26 cellular contexts compared by ENCODE assay signal in genomic region chr10:79096514-79096913, GRCh38. TPM values are rescaled to one million over a fixed set of nuclear protein-coding genes. Genes with fewer than 3 reads are reported as not detected.
A peak's percentile ranks its signal among the peaks of the same experiment; 100 is the strongest.
DNase-seq lines count a peak whose midpoint lies in the region; ATAC-seq and TF ChIP-seq lines count a peak whose summit lies in the region.
"Had no signal": no experiment of that assay in that cellular context is flagged by ENCODE, and none has a peak within 500 bp of the region (broad histone marks: within the 10 kb centered on the region; RNA-seq: fewer than 3 reads in every experiment).

No MANE protein-coding gene starts in this region.

- H3K27ac Mint-ChIP-seq in T-helper 17 cell, result peak overlapping the region; percentile 66
- no peak overlapping the region for H3K27ac Mint-ChIP-seq in naive thymus-derived CD4-positive, alpha-beta T cell
- H3K27ac Mint-ChIP-seq: activated CD8-positive, alpha-beta T cell treated with anti-CD3 and anti-CD28 coated beads for 36 hours had no signal

- H3K4me1 ChIP-seq in lung (ENCODE audit: control insufficient read depth in 2 of 2, insufficient read depth in 2 of 2, low read length in 2 of 2), result peaks cover 40 to 57% of the 10 kb centered on the region in 2 donors
- peaks cover 82% of the 10 kb centered on the region for H3K4me1 ChIP-seq in stomach smooth muscle (ENCODE audit: control insufficient read depth, insufficient read depth, low read length)
- peaks cover 0 to 12% of the 10 kb centered on the region in 2 donors for H3K4me1 ChIP-seq in naive thymus-derived CD4-positive, alpha-beta T cell (ENCODE audit: control insufficient read depth in 2 of 2, insufficient read depth in 2 of 2, low read length in 2 of 2)

- H3K4me3 Mint-ChIP-seq in T-helper 17 cell, result no peak overlapping the region
- H3K4me3 Mint-ChIP-seq in naive thymus-derived CD4-positive, alpha-beta T cell, result no peak overlapping the region
- H3K4me3 Mint-ChIP-seq: activated CD8-positive, alpha-beta T cell treated with anti-CD3 and anti-CD28 coated beads for 36 hours; central memory CD8-positive, alpha-beta T cell had no signal

- peaks cover 0 to 1% (median 0%) of the 10 kb centered on the region in 11 donors for H3K9me3 Mint-ChIP-seq in naive thymus-derived CD4-positive, alpha-beta T cell
- H3K9me3 Mint-ChIP-seq: activated CD8-positive, alpha-beta T cell treated with anti-CD3 and anti-CD28 coated beads for 36 hours; central memory CD8-positive, alpha-beta T cell had no signal

- intact Hi-C loops in naive thymus-derived CD4-positive, alpha-beta T cell (cut with micrococcal nuclease), result no loop called here

- peaks cover 47% of the 10 kb centered on the region for H3K4me1 Mint-ChIP-seq in T-helper 17 cell
- H3K4me1 Mint-ChIP-seq in naive thymus-derived CD4-positive, alpha-beta T cell, result peaks cover 40 to 68% (median 61%) of the 10 kb centered on the region in 7 donors

- WGBS in lung, 2 donors, result 82 to 87% methylated on average over 5 of the region's 5 CpGs

- POLR2A ChIA-PET in naive thymus-derived CD4-positive, alpha-beta T cell (lab: Charles Lee), result no interaction called here

- peak overlapping the region; percentile 8 to 24 for H3K27ac ChIP-seq in lung (ENCODE audit: low read depth in 1 of 2, low read length in 1 of 2)
- H3K27ac ChIP-seq in stomach smooth muscle (ENCODE audit: low read length), result peak overlapping the region; percentile 24
- no peak overlapping the region for H3K27ac ChIP-seq in naive thymus-derived CD4-positive, alpha-beta T cell (ENCODE audit: low read depth, low read length)
- H3K27ac ChIP-seq: 22Rv1, foreskin keratinocyte, thoracic aorta had no signal

- no peaks in the 10 kb centered on the region for H3K9me3 ChIP-seq in T-helper 17 cell (ENCODE audit: control insufficient read depth, low read length, poor library complexity, severe bottlenecking)
- H3K9me3 ChIP-seq in lung (ENCODE audit: control insufficient read depth in 2 of 2, insufficient read depth in 1 of 2, low read length in 1 of 2), result no peaks in the 10 kb centered on the region
- no peaks in the 10 kb centered on the region for H3K9me3 ChIP-seq in stomach smooth muscle (ENCODE audit: control insufficient read depth in 2 of 2, low read length in 2 of 2)
- no peaks in the 10 kb centered on the region for H3K9me3 ChIP-seq in naive thymus-derived CD4-positive, alpha-beta T cell (ENCODE audit: control insufficient read depth in 2 of 3, low read length in 3 of 3)
- H3K9me3 ChIP-seq: pancreas, right lobe of liver, thoracic aorta had no signal

- H3K4me3 ChIP-seq in lung, result no peak overlapping the region
- H3K4me3 ChIP-seq in stomach smooth muscle (ENCODE audit: low read length in 2 of 2), result no peak overlapping the region
- H3K4me3 ChIP-seq in naive thymus-derived CD4-positive, alpha-beta T cell (ENCODE audit: low read length), result no peak overlapping the region
- H3K4me3 ChIP-seq: GM12878, pancreas, right lobe of liver, thoracic aorta had no signal

- H3K36me3 ChIP-seq in lung (ENCODE audit: control insufficient read depth in 2 of 2, insufficient read depth in 2 of 2, low read length in 2 of 2), result peaks cover 0 to 3% of the 10 kb centered on the region in 2 donors
- no peaks in the 10 kb centered on the region for H3K36me3 ChIP-seq in stomach smooth muscle (ENCODE audit: control insufficient read depth in 2 of 2, insufficient read depth in 2 of 2, low read length in 2 of 2)
- H3K36me3 ChIP-seq in naive thymus-derived CD4-positive, alpha-beta T cell (ENCODE audit: control insufficient read depth in 2 of 3, insufficient read depth in 3 of 3, low read length in 3 of 3), result no peaks in the 10 kb centered on the region
- H3K36me3 ChIP-seq: pancreas, right lobe of liver, thoracic aorta had no signal

- no peaks in the 10 kb centered on the region for H3K27me3 Mint-ChIP-seq in T-helper 17 cell
- no peaks in the 10 kb centered on the region for H3K27me3 Mint-ChIP-seq in naive thymus-derived CD4-positive, alpha-beta T cell
- H3K27me3 Mint-ChIP-seq: activated CD8-positive, alpha-beta T cell treated with anti-CD3 and anti-CD28 coated beads for 36 hours; central memory CD8-positive, alpha-beta T cell had no signal

- no peak overlapping the region for H3K9ac ChIP-seq in stomach smooth muscle (ENCODE audit: low read length in 2 of 2)

- peak; percentile 15 for DNase-seq in NCI-H146 (lab: John Stamatoyannopoulos, UW)
- no peak for DNase-seq in NCI-H146 treated with DMSO at 0.1 percent for 48 hours (lab: John Stamatoyannopoulos, UW; ENCODE audit: unreplicated experiment)
- no peak for DNase-seq in T-helper 17 cell
- DNase-seq in lung (ENCODE audit: low spot score), result no peak
- DNase-seq in naive thymus-derived CD4-positive, alpha-beta T cell, result no peak
- DNase-seq in activated CD8-positive, alpha-beta memory T cell treated with anti-CD3 and anti-CD28 coated beads, Interleukin-2, amount 50 U/mL, for 48 hours, result no peak
- no peak for DNase-seq in NCI-H82 (lab: John Stamatoyannopoulos, UW)
- DNase-seq: activated CD8-positive, alpha-beta T cell treated with anti-CD3 and anti-CD28 coated beads for 36 hours; DMS79 treated with DMSO at 0.1 percent for 48 hours; erythroblast; foreskin keratinocyte; KG1; NCI-H1694 treated with DMSO at 0.1 percent for 48 hours; NCI-H2171 treated with DMSO at 0.1 percent for 48 hours; NCI-H526; right lobe of liver; T-helper 9 cell had no signal

- CTCF ChIA-PET in naive thymus-derived CD4-positive, alpha-beta T cell (lab: Charles Lee), result no interaction called here

- no peaks in the 10 kb centered on the region for H3K27me3 ChIP-seq in lung (ENCODE audit: control insufficient read depth, insufficient read depth)
- no peaks in the 10 kb centered on the region for H3K27me3 ChIP-seq in stomach smooth muscle (ENCODE audit: control insufficient read depth in 1 of 2, insufficient read depth in 2 of 2, low read length in 2 of 2)
- no peaks in the 10 kb centered on the region for H3K27me3 ChIP-seq in naive thymus-derived CD4-positive, alpha-beta T cell (ENCODE audit: control insufficient read depth in 2 of 2, insufficient read depth in 2 of 2, low read length in 2 of 2)
- H3K27me3 ChIP-seq: foreskin keratinocyte, pancreas, right lobe of liver had no signal

- no peak for ATAC-seq in T-helper 17 cell
- ATAC-seq in lung (ENCODE audit: insufficient read depth, low FRiP score), result no peak
- ATAC-seq in naive thymus-derived CD4-positive, alpha-beta T cell, result no peak
- ATAC-seq: activated CD4-positive, CD25-positive, alpha-beta regulatory T cell treated with anti-CD3 and anti-CD28 coated beads, Interleukin-2, amount 50 U/mL, for 24 hours; activated CD8-positive, alpha-beta T cell treated with anti-CD3 and anti-CD28 coated beads for 36 hours; foreskin keratinocyte; GM12878; HCT116; SK-N-SH treated with all-trans-retinoic acid at 6 μM for 48 hours had no signal

- TF ChIP-seq CTCF in lung (IDR thresholded peaks at IDR 0.05; ENCODE audit: control extremely low read depth, extremely low read depth), result no peak

- no peaks in the 10 kb centered on the region for H3K36me3 Mint-ChIP-seq in T-helper 17 cell (ENCODE audit: low read depth)
- H3K36me3 Mint-ChIP-seq in naive thymus-derived CD4-positive, alpha-beta T cell, result no peaks in the 10 kb centered on the region

RNA-seq across cellular contexts. Expression of gene ZMIZ1, which starts 27.7 kb away (rescaled TPM):
- total RNA-seq in T-helper 17 cell, result 10 to 100 TPM; 30.0 to 34.0 TPM
- total RNA-seq in lung, result 10 to 100 TPM; 43.7 to 80.2 TPM
- polyA plus RNA-seq in lung, result 10 to 100 TPM; 18.3 to 41.5 TPM
- 10 to 100 TPM; 13.5 to 57.2 (median 24.5) TPM for total RNA-seq in naive thymus-derived CD4-positive, alpha-beta T cell
- polyA plus RNA-seq in naive thymus-derived CD4-positive, alpha-beta T cell, result 1 to 10 TPM; 1.8 to 4.2 TPM
